In the genomic region with DNA sequence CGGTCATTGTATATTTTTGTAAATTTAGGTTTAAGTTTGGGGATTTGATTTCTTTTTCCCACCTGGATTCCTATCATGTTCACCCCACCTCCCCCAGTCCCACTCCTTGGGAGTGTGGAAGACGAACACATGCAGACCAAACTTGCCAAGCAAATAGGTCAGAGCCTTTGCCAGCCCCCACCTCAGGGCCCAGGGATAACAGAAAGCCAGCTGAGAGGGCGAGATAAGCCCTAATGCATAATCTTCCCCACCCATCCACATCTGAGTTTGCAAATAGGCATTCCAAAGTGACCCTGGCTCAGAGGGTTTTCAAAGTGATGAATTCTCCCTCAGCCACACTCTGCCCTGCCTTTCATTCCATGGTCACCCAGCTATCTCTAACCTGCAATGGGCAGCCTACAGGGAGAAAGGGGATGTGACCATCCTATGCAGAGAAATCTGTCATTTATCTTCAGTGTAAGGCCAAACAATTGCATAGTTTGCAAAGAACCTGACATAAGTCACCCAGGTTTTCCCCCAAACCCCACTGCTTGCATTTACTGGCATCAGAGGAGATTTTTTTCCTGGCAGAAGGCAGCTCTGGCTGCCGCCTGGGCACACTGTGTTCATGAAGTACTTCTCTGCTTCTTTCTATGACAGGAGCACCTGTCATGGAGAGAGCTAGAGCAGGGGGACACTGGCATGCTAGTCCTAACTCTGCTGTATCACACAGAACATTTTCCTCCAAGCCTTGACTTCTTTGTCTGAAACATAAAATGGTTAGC, we compare ENCODE assay signal across 1 cellular context.
TF ChIP-seq lines count a peak whose summit lies in the region.

No MANE protein-coding gene starts in this region.

TF ChIP-seq in K562, 482 proteins besides CTCF, POLR2A, EP300 and RAD21 (continues in another document):
- no peak for TF ChIP-seq ETV5 (CRISPR knock-in tag; IDR thresholded peaks at IDR 0.05; ENCODE audit: low read depth)
- peak; percentile 93 for TF ChIP-seq NFIC (IDR thresholded peaks at IDR 0.05)
- TF ChIP-seq, protein P1, sequence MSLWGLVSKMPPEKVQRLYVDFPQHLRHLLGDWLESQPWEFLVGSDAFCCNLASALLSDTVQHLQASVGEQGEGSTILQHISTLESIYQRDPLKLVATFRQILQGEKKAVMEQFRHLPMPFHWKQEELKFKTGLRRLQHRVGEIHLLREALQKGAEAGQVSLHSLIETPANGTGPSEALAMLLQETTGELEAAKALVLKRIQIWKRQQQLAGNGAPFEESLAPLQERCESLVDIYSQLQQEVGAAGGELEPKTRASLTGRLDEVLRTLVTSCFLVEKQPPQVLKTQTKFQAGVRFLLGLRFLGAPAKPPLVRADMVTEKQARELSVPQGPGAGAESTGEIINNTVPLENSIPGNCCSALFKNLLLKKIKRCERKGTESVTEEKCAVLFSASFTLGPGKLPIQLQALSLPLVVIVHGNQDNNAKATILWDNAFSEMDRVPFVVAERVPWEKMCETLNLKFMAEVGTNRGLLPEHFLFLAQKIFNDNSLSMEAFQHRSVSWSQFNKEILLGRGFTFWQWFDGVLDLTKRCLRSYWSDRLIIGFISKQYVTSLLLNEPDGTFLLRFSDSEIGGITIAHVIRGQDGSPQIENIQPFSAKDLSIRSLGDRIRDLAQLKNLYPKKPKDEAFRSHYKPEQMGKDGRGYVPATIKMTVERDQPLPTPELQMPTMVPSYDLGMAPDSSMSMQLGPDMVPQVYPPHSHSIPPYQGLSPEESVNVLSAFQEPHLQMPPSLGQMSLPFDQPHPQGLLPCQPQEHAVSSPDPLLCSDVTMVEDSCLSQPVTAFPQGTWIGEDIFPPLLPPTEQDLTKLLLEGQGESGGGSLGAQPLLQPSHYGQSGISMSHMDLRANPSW (CRISPR knock-in tag; IDR thresholded peaks at IDR 0.05), result no peak
- TF ChIP-seq, protein P2, sequence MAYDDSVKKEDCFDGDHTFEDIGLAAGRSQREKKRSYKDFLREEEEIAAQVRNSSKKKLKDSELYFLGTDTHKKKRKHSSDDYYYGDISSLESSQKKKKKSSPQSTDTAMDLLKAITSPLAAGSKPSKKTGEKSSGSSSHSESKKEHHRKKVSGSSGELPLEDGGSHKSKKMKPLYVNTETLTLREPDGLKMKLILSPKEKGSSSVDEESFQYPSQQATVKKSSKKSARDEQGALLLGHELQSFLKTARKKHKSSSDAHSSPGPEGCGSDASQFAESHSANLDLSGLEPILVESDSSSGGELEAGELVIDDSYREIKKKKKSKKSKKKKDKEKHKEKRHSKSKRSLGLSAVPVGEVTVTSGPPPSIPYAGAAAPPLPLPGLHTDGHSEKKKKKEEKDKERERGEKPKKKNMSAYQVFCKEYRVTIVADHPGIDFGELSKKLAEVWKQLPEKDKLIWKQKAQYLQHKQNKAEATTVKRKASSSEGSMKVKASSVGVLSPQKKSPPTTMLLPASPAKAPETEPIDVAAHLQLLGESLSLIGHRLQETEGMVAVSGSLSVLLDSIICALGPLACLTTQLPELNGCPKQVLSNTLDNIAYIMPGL (CRISPR knock-in tag; IDR thresholded peaks at IDR 0.05), result no peak; the same call in 1 of the 2 replicates
- TF ChIP-seq, protein P3, sequence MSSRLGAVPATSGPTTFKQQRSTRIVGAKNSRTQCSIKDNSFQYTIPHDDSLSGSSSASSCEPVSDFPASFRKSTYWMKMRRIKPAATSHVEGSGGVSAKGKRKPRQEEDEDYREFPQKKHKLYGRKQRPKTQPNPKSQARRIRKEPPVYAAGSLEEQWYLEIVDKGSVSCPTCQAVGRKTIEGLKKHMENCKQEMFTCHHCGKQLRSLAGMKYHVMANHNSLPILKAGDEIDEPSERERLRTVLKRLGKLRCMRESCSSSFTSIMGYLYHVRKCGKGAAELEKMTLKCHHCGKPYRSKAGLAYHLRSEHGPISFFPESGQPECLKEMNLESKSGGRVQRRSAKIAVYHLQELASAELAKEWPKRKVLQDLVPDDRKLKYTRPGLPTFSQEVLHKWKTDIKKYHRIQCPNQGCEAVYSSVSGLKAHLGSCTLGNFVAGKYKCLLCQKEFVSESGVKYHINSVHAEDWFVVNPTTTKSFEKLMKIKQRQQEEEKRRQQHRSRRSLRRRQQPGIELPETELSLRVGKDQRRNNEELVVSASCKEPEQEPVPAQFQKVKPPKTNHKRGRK (tag; IDR thresholded peaks at IDR 0.05), result no peak
- TF ChIP-seq, protein P4, sequence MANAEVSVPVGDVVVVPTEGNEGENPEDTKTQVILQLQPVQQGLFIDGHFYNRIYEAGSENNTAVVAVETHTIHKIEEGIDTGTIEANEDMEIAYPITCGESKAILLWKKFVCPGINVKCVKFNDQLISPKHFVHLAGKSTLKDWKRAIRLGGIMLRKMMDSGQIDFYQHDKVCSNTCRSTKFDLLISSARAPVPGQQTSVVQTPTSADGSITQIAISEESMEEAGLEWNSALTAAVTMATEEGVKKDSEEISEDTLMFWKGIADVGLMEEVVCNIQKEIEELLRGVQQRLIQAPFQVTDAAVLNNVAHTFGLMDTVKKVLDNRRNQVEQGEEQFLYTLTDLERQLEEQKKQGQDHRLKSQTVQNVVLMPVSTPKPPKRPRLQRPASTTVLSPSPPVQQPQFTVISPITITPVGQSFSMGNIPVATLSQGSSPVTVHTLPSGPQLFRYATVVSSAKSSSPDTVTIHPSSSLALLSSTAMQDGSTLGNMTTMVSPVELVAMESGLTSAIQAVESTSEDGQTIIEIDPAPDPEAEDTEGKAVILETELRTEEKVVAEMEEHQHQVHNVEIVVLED (CRISPR knock-in tag; IDR thresholded peaks at IDR 0.05), result 0 out of 2 replicates have a peak, but pooled peaks have one; percentile 10
- TF ChIP-seq, protein P5, sequence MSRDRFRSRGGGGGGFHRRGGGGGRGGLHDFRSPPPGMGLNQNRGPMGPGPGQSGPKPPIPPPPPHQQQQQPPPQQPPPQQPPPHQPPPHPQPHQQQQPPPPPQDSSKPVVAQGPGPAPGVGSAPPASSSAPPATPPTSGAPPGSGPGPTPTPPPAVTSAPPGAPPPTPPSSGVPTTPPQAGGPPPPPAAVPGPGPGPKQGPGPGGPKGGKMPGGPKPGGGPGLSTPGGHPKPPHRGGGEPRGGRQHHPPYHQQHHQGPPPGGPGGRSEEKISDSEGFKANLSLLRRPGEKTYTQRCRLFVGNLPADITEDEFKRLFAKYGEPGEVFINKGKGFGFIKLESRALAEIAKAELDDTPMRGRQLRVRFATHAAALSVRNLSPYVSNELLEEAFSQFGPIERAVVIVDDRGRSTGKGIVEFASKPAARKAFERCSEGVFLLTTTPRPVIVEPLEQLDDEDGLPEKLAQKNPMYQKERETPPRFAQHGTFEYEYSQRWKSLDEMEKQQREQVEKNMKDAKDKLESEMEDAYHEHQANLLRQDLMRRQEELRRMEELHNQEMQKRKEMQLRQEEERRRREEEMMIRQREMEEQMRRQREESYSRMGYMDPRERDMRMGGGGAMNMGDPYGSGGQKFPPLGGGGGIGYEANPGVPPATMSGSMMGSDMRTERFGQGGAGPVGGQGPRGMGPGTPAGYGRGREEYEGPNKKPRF (IDR thresholded peaks at IDR 0.05; ENCODE audit: low read depth, low read length), result no peak
- TF ChIP-seq SMC3 (conservative IDR thresholded peaks at IDR 0.05; ENCODE audit: insufficient read depth, low read depth, low read length), result no peak
- no peak for TF ChIP-seq ZNF347 (CRISPR knock-in tag; IDR thresholded peaks at IDR 0.05; ENCODE audit: low read depth)
- TF ChIP-seq YBX1 (IDR thresholded peaks at IDR 0.05), result no peak
- TF ChIP-seq ZNF316 (IDR thresholded peaks at IDR 0.05), result no peak
- peak; percentile 57 for TF ChIP-seq MAX (CRISPR knock-in tag; IDR thresholded peaks at IDR 0.05)
- peak; percentile 77 for TF ChIP-seq ZNF197 (CRISPR knock-in tag; IDR thresholded peaks at IDR 0.05; ENCODE audit: low read depth)
- TF ChIP-seq PRPF4 (IDR thresholded peaks at IDR 0.05; ENCODE audit: insufficient read depth, low read depth, low read length, poor library complexity, severe bottlenecking), result no peak
- peak; percentile 88 for TF ChIP-seq MBD2 (IDR thresholded peaks at IDR 0.05; ENCODE audit: borderline replicate concordance, low read depth)
- TF ChIP-seq, protein P6, sequence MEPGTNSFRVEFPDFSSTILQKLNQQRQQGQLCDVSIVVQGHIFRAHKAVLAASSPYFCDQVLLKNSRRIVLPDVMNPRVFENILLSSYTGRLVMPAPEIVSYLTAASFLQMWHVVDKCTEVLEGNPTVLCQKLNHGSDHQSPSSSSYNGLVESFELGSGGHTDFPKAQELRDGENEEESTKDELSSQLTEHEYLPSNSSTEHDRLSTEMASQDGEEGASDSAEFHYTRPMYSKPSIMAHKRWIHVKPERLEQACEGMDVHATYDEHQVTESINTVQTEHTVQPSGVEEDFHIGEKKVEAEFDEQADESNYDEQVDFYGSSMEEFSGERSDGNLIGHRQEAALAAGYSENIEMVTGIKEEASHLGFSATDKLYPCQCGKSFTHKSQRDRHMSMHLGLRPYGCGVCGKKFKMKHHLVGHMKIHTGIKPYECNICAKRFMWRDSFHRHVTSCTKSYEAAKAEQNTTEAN (CRISPR knock-in tag; IDR thresholded peaks at IDR 0.05), result no peak
- TF ChIP-seq ZNF766 (CRISPR knock-in tag; conservative IDR thresholded peaks at IDR 0.05), result peak; percentile 67; the same call in 1 of the 2 replicates
- TF ChIP-seq IRF2 (CRISPR knock-in tag; IDR thresholded peaks at IDR 0.05), result no peak
- TF ChIP-seq IRF1 (CRISPR knock-in tag; IDR thresholded peaks at IDR 0.05; ENCODE audit: borderline replicate concordance), result no peak
- peak; percentile 31; the same call in 1 of the 2 replicates for TF ChIP-seq MAFK (IDR thresholded peaks at IDR 0.05; ENCODE audit: low read length)
- TF ChIP-seq DACH1 (IDR thresholded peaks at IDR 0.05; ENCODE audit: partially characterized antibody), result peak; percentile 92
- no peak; the same call in 1 of the 2 replicates for TF ChIP-seq ZNF263 (CRISPR knock-in tag; IDR thresholded peaks at IDR 0.05; ENCODE audit: borderline replicate concordance)
- TF ChIP-seq NFRKB (IDR thresholded peaks at IDR 0.05; ENCODE audit: low read depth), result no peak
- no peak for TF ChIP-seq CBX1 (IDR thresholded peaks at IDR 0.05; ENCODE audit: low read depth)
- TF ChIP-seq ZBTB7A (IDR thresholded peaks at IDR 0.05; ENCODE audit: borderline replicate concordance, control insufficient read depth, low read depth, low read length), result no peak
- TF ChIP-seq, protein P7, sequence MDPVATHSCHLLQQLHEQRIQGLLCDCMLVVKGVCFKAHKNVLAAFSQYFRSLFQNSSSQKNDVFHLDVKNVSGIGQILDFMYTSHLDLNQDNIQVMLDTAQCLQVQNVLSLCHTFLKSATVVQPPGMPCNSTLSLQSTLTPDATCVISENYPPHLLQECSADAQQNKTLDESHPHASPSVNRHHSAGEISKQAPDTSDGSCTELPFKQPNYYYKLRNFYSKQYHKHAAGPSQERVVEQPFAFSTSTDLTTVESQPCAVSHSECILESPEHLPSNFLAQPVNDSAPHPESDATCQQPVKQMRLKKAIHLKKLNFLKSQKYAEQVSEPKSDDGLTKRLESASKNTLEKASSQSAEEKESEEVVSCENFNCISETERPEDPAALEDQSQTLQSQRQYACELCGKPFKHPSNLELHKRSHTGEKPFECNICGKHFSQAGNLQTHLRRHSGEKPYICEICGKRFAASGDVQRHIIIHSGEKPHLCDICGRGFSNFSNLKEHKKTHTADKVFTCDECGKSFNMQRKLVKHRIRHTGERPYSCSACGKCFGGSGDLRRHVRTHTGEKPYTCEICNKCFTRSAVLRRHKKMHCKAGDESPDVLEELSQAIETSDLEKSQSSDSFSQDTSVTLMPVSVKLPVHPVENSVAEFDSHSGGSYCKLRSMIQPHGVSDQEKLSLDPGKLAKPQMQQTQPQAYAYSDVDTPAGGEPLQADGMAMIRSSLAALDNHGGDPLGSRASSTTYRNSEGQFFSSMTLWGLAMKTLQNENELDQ (CRISPR knock-in tag; IDR thresholded peaks at IDR 0.05; ENCODE audit: borderline replicate concordance), result no peak
- TF ChIP-seq, protein P8, sequence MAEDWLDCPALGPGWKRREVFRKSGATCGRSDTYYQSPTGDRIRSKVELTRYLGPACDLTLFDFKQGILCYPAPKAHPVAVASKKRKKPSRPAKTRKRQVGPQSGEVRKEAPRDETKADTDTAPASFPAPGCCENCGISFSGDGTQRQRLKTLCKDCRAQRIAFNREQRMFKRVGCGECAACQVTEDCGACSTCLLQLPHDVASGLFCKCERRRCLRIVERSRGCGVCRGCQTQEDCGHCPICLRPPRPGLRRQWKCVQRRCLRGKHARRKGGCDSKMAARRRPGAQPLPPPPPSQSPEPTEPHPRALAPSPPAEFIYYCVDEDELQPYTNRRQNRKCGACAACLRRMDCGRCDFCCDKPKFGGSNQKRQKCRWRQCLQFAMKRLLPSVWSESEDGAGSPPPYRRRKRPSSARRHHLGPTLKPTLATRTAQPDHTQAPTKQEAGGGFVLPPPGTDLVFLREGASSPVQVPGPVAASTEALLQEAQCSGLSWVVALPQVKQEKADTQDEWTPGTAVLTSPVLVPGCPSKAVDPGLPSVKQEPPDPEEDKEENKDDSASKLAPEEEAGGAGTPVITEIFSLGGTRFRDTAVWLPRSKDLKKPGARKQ (CRISPR knock-in tag; IDR thresholded peaks at IDR 0.05), result no peak
- TF ChIP-seq HDAC2 (IDR thresholded peaks at IDR 0.05), result peak; percentile 93
- TF ChIP-seq HNRNPH1 (optimal IDR thresholded peaks at IDR 0.05; ENCODE audit: low read depth, low read length), result no peak
- peak; percentile 43; the same call in 1 of the 2 replicates for TF ChIP-seq ZKSCAN8 (CRISPR knock-in tag; IDR thresholded peaks at IDR 0.05)
- TF ChIP-seq HOXB6 (CRISPR knock-in tag; IDR thresholded peaks at IDR 0.05; ENCODE audit: borderline replicate concordance), result no peak
- peak; percentile 65 for TF ChIP-seq SMARCB1 (IDR thresholded peaks at IDR 0.05; ENCODE audit: insufficient read length, low read depth)
- no peak for TF ChIP-seq RBM15 (IDR thresholded peaks at IDR 0.05; ENCODE audit: insufficient read depth, low read length)
- TF ChIP-seq HDAC8 (tag; IDR thresholded peaks at IDR 0.05), result no peak
- TF ChIP-seq ETS2 (tag; IDR thresholded peaks at IDR 0.05; ENCODE audit: borderline replicate concordance, poor library complexity, severe bottlenecking), result no peak
- TF ChIP-seq MCM5 (IDR thresholded peaks at IDR 0.05; ENCODE audit: low read depth), result no peak
- peak; percentile 96 to 97 for TF ChIP-seq MAZ (CRISPR knock-in tag; conservative IDR thresholded peaks at IDR 0.05 in 1 of 2, IDR thresholded peaks at IDR 0.05 in 1 of 2)
- TF ChIP-seq, protein P9, sequence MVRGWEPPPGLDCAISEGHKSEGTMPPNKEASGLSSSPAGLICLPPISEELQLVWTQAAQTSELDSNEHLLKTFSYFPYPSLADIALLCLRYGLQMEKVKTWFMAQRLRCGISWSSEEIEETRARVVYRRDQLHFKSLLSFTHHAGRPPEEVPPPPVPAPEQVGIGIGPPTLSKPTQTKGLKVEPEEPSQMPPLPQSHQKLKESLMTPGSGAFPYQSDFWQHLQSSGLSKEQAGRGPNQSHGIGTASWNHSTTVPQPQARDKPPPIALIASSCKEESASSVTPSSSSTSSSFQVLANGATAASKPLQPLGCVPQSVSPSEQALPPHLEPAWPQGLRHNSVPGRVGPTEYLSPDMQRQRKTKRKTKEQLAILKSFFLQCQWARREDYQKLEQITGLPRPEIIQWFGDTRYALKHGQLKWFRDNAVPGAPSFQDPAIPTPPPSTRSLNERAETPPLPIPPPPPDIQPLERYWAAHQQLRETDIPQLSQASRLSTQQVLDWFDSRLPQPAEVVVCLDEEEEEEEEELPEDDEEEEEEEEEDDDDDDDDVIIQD (CRISPR knock-in tag; IDR thresholded peaks at IDR 0.05), result no peak
- TF ChIP-seq RBFOX2 (IDR thresholded peaks at IDR 0.05; ENCODE audit: low read depth, low read length), result no peak
